Comparison of ENCODE assay signal across 15 cellular contexts in the genomic region with DNA sequence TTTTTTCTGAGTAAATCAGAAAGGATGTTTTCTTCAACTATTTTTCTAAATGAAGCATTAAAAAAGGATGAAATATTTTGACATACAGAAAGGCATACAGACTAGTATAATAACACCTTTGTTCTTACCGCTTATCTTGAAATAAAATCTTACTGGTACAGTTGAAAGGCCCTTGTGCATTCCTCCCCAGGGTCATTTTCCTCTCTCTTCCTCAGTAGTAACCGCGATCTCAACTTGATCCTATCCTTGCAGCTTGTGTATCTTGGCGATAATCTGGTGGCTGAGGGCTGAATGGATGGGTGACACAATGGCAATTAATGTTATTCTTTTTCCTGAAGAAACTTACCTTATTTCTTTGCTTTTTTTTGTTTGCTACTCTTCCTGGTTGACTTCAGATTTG.
"Had no signal": no experiment of that assay in that cellular context is flagged by ENCODE, and none has a peak within 500 bp of the region (broad histone marks: within the 10 kb centered on the region; RNA-seq: fewer than 3 reads in every experiment).

No MANE protein-coding gene starts in this region.

- H3K27ac ChIP-seq: left lung, neural progenitor cell, ovary, psoas muscle, stomach had no signal

- FAIRE-seq: TTC549 had no signal

- H3K36me3 ChIP-seq: left lung, neural progenitor cell, ovary, stomach had no signal

- H3K27me3 ChIP-seq: left lung, neural progenitor cell, ovary, stomach had no signal

- H3K9me3 ChIP-seq: ovary, psoas muscle had no signal

- H3K4me3 ChIP-seq: left lung, neural progenitor cell, ovary, psoas muscle, smooth muscle cell, stomach had no signal

- ATAC-seq: esophagus mucosa, left lung, psoas muscle, right cardiac atrium had no signal

- DNase-seq: activated CD4-positive, alpha-beta T cell treated with anti-CD3 and anti-CD28 coated beads, Interleukin-2, amount 50 U/mL, for 48 hours; effector CD8-positive, alpha-beta T cell; hippocampal formation; islet precursor cell; left lung; naive B cell; ovary; psoas muscle; right cardiac atrium; stimulated activated CD4-positive, alpha-beta T cell treated with anti-CD3 and anti-CD28 coated beads, Interleukin-4, amount 100 ng/mL, for 1 hour; stomach had no signal

- H3K4me1 ChIP-seq: left lung, psoas muscle had no signal
